Comparison of ENCODE assay signal across 17 cellular contexts in the genomic region with DNA sequence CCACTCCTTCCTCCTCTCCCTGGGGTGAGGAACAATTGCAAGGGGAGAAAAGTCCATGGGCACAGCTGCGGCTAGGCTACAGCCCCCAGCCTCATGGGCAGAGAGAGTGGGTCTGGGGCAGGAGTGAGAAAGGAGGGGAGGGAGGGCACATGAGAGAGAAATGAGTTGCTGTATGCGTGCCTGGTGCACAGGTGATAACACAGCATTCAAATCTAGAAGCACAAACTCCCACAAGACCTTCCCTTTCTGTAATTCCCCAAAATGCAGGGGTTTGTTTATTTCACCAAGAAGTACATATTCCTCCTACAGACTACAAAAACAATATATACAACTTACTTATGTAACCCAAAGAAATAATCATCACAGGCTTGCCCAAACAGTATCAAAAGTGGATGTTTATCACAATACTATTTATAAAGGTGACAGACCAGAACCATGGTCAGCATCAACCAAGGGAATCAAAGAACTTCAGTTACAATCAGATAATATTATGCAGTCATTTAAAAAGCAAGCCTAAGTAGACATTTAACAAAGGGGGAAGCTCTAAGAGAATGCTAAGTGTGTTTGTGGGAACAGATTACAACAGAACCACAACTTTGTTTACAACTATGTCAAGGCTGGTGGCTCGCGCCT. TPM values are rescaled to one million over a fixed set of nuclear protein-coding genes. Genes with fewer than 3 reads are reported as not detected.
A peak's percentile ranks its signal among the peaks of the same experiment; 100 is the strongest.
DNase-seq lines count a peak whose midpoint lies in the region; ATAC-seq and TF ChIP-seq lines count a peak whose summit lies in the region.
"Had no signal": no experiment of that assay in that cellular context is flagged by ENCODE, and none has a peak within 500 bp of the region (broad histone marks: within the 10 kb centered on the region; RNA-seq: fewer than 3 reads in every experiment).

No MANE protein-coding gene starts in this region.

- no peaks in the 10 kb centered on the region for H3K4me1 ChIP-seq in breast epithelium

- no peaks in the 10 kb centered on the region for H3K27me3 Mint-ChIP-seq in stimulated activated naive CD8-positive, alpha-beta T cell treated with anti-CD3 and anti-CD28 coated beads, Interleukin-15, Interleukin-2, amounts not matched to agents 100 ng/mL and 50 ng/mL, for 24 hours
- H3K27me3 Mint-ChIP-seq in activated naive CD8-positive, alpha-beta T cell treated with anti-CD3 and anti-CD28 coated beads for 36 hours: no peaks in the 10 kb centered on the region
- no peaks in the 10 kb centered on the region for H3K27me3 Mint-ChIP-seq in natural killer cell (ENCODE audit: low read depth in 2 of 2)

- no peak for TF ChIP-seq POLR2A in breast epithelium (IDR thresholded peaks at IDR 0.05)

- DNase-seq in stimulated activated naive CD8-positive, alpha-beta T cell treated with anti-CD3 and anti-CD28 coated beads, Interleukin-15, Interleukin-2, amounts not matched to agents 100 U/mL and 50 U/mL, for 24 hours: no peak
- no peak for DNase-seq in activated naive CD8-positive, alpha-beta T cell treated with anti-CD3 and anti-CD28 coated beads for 36 hours
- DNase-seq in natural killer cell (no peak), NCI-H1105 (lab: John Stamatoyannopoulos, UW) (no peak), HK-2 (ENCODE audit: unreplicated experiment) (no peak), breast epithelium (ENCODE audit: low spot score in 2 of 2) (no peak)
- DNase-seq: ACHN; activated naive CD4-positive, alpha-beta T cell treated with Interleukin-2 at 50 U/mL for 16 hours; effector memory CD4-positive, alpha-beta T cell; MM.1S; NCI-H187; NCI-H446 treated with DMSO at 0.1 percent for 48 hours; upper lobe of right lung had no signal

- H3K27me3 ChIP-seq in breast epithelium: no peaks in the 10 kb centered on the region
- H3K27me3 ChIP-seq: upper lobe of right lung had no signal

- intact Hi-C loops in natural killer cell (cut with micrococcal nuclease) (no loop called here), breast epithelium (cut with DNase I; ENCODE audit: low total_unique reads) (no loop called here)

- no peak overlapping the region for H3K27ac ChIP-seq in breast epithelium
- H3K27ac ChIP-seq: upper lobe of right lung had no signal

- H3K4me3 Mint-ChIP-seq in stimulated activated naive CD8-positive, alpha-beta T cell treated with anti-CD3 and anti-CD28 coated beads, Interleukin-15, Interleukin-2, amounts not matched to agents 100 ng/mL and 50 ng/mL, for 24 hours: no peak overlapping the region
- H3K4me3 Mint-ChIP-seq in activated naive CD8-positive, alpha-beta T cell treated with anti-CD3 and anti-CD28 coated beads for 36 hours: no peak overlapping the region
- H3K4me3 Mint-ChIP-seq in natural killer cell: peak overlapping the region; percentile 29
- H3K4me3 Mint-ChIP-seq: T-helper 1 cell treated with Interleukin-12 subunit alpha and Interleukin-12 subunit beta and Interleukin-4 antibody, amounts not matched to agents 30 μg/mL and 1 μg/mL, for 36 hours had no signal

- no peak for ATAC-seq in stimulated activated naive CD8-positive, alpha-beta T cell treated with anti-CD3 and anti-CD28 coated beads, Interleukin-15, Interleukin-2, amounts not matched to agents 100 U/mL and 50 U/mL, for 24 hours
- ATAC-seq in natural killer cell (peak; percentile 5 to 44 (median 42)), GM18907 (IDR thresholded peaks at IDR 0.05; ENCODE audit: unreplicated experiment) (no peak)
- ATAC-seq: left lobe of liver, upper lobe of right lung had no signal

- H3K36me3 Mint-ChIP-seq in stimulated activated naive CD8-positive, alpha-beta T cell treated with anti-CD3 and anti-CD28 coated beads, Interleukin-15, Interleukin-2, amounts not matched to agents 100 ng/mL and 50 ng/mL, for 24 hours (ENCODE audit: low read depth): peaks cover 7% of the 10 kb centered on the region
- peaks cover 28% of the 10 kb centered on the region for H3K36me3 Mint-ChIP-seq in activated naive CD8-positive, alpha-beta T cell treated with anti-CD3 and anti-CD28 coated beads for 36 hours
- H3K36me3 Mint-ChIP-seq in natural killer cell: no peaks in the 10 kb centered on the region

- H3K9me3 Mint-ChIP-seq in stimulated activated naive CD8-positive, alpha-beta T cell treated with anti-CD3 and anti-CD28 coated beads, Interleukin-15, Interleukin-2, amounts not matched to agents 100 ng/mL and 50 ng/mL, for 24 hours: no peaks in the 10 kb centered on the region
- no peaks in the 10 kb centered on the region for H3K9me3 Mint-ChIP-seq in activated naive CD8-positive, alpha-beta T cell treated with anti-CD3 and anti-CD28 coated beads for 36 hours
- H3K9me3 Mint-ChIP-seq in natural killer cell: no peaks in the 10 kb centered on the region
- H3K9me3 Mint-ChIP-seq: T-helper 1 cell treated with Interleukin-12 subunit alpha and Interleukin-12 subunit beta and Interleukin-4 antibody, amounts not matched to agents 30 μg/mL and 1 μg/mL, for 36 hours had no signal

- H3K4me1 Mint-ChIP-seq in stimulated activated naive CD8-positive, alpha-beta T cell treated with anti-CD3 and anti-CD28 coated beads, Interleukin-15, Interleukin-2, amounts not matched to agents 100 ng/mL and 50 ng/mL, for 24 hours (ENCODE audit: low read depth): peaks cover 63% of the 10 kb centered on the region
- peaks cover 65% of the 10 kb centered on the region for H3K4me1 Mint-ChIP-seq in activated naive CD8-positive, alpha-beta T cell treated with anti-CD3 and anti-CD28 coated beads for 36 hours
- peaks cover 47 to 59% of the 10 kb centered on the region in 2 donors for H3K4me1 Mint-ChIP-seq in natural killer cell

- H3K9me3 ChIP-seq in breast epithelium: no peaks in the 10 kb centered on the region
- H3K9me3 ChIP-seq: upper lobe of right lung had no signal

- no peak overlapping the region for H3K4me3 ChIP-seq in breast epithelium
- H3K4me3 ChIP-seq: upper lobe of right lung had no signal

- no peaks in the 10 kb centered on the region for H3K36me3 ChIP-seq in breast epithelium
- H3K36me3 ChIP-seq: upper lobe of right lung had no signal

- H3K27ac Mint-ChIP-seq in stimulated activated naive CD8-positive, alpha-beta T cell treated with anti-CD3 and anti-CD28 coated beads, Interleukin-15, Interleukin-2, amounts not matched to agents 100 ng/mL and 50 ng/mL, for 24 hours: peak overlapping the region; percentile 6
- peak overlapping the region; percentile 82 for H3K27ac Mint-ChIP-seq in activated naive CD8-positive, alpha-beta T cell treated with anti-CD3 and anti-CD28 coated beads for 36 hours
- H3K27ac Mint-ChIP-seq in natural killer cell: peak overlapping the region; percentile 66 to 71
- H3K27ac Mint-ChIP-seq: T-helper 1 cell treated with Interleukin-12 subunit alpha and Interleukin-12 subunit beta and Interleukin-4 antibody, amounts not matched to agents 30 μg/mL and 1 μg/mL, for 36 hours had no signal

- TF ChIP-seq CTCF in natural killer cell (IDR thresholded peaks at IDR 0.05): no peak
- TF ChIP-seq CTCF in breast epithelium (IDR thresholded peaks at IDR 0.05): no peak

RNA-seq across cellular contexts. Expression of a gene that starts 54.2 kb away (rescaled TPM):
- 10 to 100 TPM; 87.0 to 87.4 TPM for total RNA-seq in activated naive CD8-positive, alpha-beta T cell treated with anti-CD3 and anti-CD28 coated beads for 36 hours
- total RNA-seq in natural killer cell (10 to 100 TPM; 73.2 to 74.8 (median 74.4) TPM), breast epithelium (10 to 100 TPM; 27.8 to 91.7 (median 42.9) TPM)

Comparison
In these comparisons a context has a peak if more than half of its experiments do, and no peak if none do; other contexts are left out.
1. H3K27ac Mint-ChIP-seq: peak in every context shown above with its lines; median percentile 82 in activated naive CD8-positive, alpha-beta T cell treated with anti-CD3 and anti-CD28 coated beads for 36 hours; 68 in natural killer cell; 6 in stimulated activated naive CD8-positive, alpha-beta T cell treated with anti-CD3 and anti-CD28 coated beads, Interleukin-15, Interleukin-2, amounts not matched to agents 100 ng/mL and 50 ng/mL, for 24 hours.
2. ATAC-seq: peak in natural killer cell (3 of 3); none in stimulated activated naive CD8-positive, alpha-beta T cell treated with anti-CD3 and anti-CD28 coated beads, Interleukin-15, Interleukin-2, amounts not matched to agents 100 U/mL and 50 U/mL, for 24 hours (single experiment) and GM18907 (single experiment).